Comparison of ENCODE assay signal across 1 cellular context in genomic region chr19:44111910-44112463, GRCh38.
TF ChIP-seq lines count a peak whose summit lies in the region.

No MANE protein-coding gene starts in this region.

TF ChIP-seq in A549, 52 proteins besides CTCF, POLR2A, EP300 and RAD21 (continued from another document):
- TF ChIP-seq USF2 (IDR thresholded peaks at IDR 0.05) (no peak), ELK1 (IDR thresholded peaks at IDR 0.05; ENCODE audit: low read depth, low read length) (no peak)
